21 cellular contexts compared by ENCODE assay signal in genomic region chr10:61839911-61840310, GRCh38.
"Had no signal": no experiment of that assay in that cellular context is flagged by ENCODE, and none has a peak within 500 bp of the region (broad histone marks: within the 10 kb centered on the region; RNA-seq: fewer than 3 reads in every experiment).

No MANE protein-coding gene starts in this region.

- H3K9me3 ChIP-seq: left ventricle myocardium inferior had no signal

- H3K4me3 Mint-ChIP-seq: activated B cell treated with CpG ODN at 0.5 μM for 24 hours; activated CD4-positive, alpha-beta T cell treated with anti-CD3 and anti-CD28 coated beads, Interleukin-2, amount 10 ng/mL, durations not matched to agents 24 days and 14 days; activated naive CD8-positive, alpha-beta T cell treated with anti-CD3 and anti-CD28 coated beads, Interleukin-2, amount 10 ng/mL, durations not matched to agents 7 days and 5 days; effector memory CD8-positive, alpha-beta T cell; natural killer cell treated with Interleukin-12 subunit alpha and Interleukin-12 subunit beta and Interleukin-15 and Interleukin-18, amount 100 ng/mL, for 72 hours had no signal

- FAIRE-seq: TTC549 had no signal

- H3K36me3 ChIP-seq: left ventricle myocardium inferior had no signal

- H3K4me1 Mint-ChIP-seq: activated naive CD8-positive, alpha-beta T cell treated with anti-CD3 and anti-CD28 coated beads, Interleukin-2, amount 10 ng/mL, durations not matched to agents 7 days and 5 days had no signal

- H3K27ac Mint-ChIP-seq: activated B cell treated with CpG ODN at 0.5 μM for 24 hours; activated CD4-positive, alpha-beta T cell treated with anti-CD3 and anti-CD28 coated beads, Interleukin-2, amount 10 ng/mL, durations not matched to agents 24 days and 14 days; activated naive CD8-positive, alpha-beta T cell treated with anti-CD3 and anti-CD28 coated beads, Interleukin-2, amount 10 ng/mL, durations not matched to agents 7 days and 5 days; effector memory CD8-positive, alpha-beta T cell; natural killer cell treated with Interleukin-12 subunit alpha and Interleukin-12 subunit beta and Interleukin-15 and Interleukin-18, amount 100 ng/mL, for 72 hours had no signal

- H3K36me3 Mint-ChIP-seq: activated naive CD8-positive, alpha-beta T cell treated with anti-CD3 and anti-CD28 coated beads, Interleukin-2, amount 10 ng/mL, durations not matched to agents 7 days and 5 days; natural killer cell treated with Interleukin-12 subunit alpha and Interleukin-12 subunit beta and Interleukin-15 and Interleukin-18, amount 100 ng/mL, for 72 hours had no signal

- DNase-seq: activated B cell treated with CpG ODN at 0.5 μM for 24 hours; activated CD4-positive, alpha-beta T cell treated with anti-CD3 and anti-CD28 coated beads, Interleukin-2, amount 10 ng/mL, durations not matched to agents 24 days and 14 days; activated CD8-positive, alpha-beta memory T cell treated with anti-CD3 and anti-CD28 coated beads for 24 hours; activated naive CD8-positive, alpha-beta T cell treated with anti-CD3 and anti-CD28 coated beads, Interleukin-2, amount 10 ng/mL, durations not matched to agents 7 days and 5 days; dermis blood vessel endothelial cell; effector memory CD8-positive, alpha-beta T cell; foreskin melanocyte; head of caudate nucleus; left ventricle myocardium inferior; mesenchymal stem cell; nucleus accumbens; right cardiac atrium; stimulated activated CD4-positive, alpha-beta T cell treated with anti-CD3 and anti-CD28 coated beads, Interleukin-15, amount 100 ng/mL, for 24 hours; stimulated activated CD4-positive, alpha-beta T cell treated with anti-CD3 and anti-CD28 coated beads, Interleukin-4, amount 100 ng/mL, for 24 hours; stimulated activated naive CD4-positive, alpha-beta T cell; substantia nigra; SW 1271 had no signal

- H3K9me3 Mint-ChIP-seq: activated B cell treated with CpG ODN at 0.5 μM for 24 hours; activated naive CD8-positive, alpha-beta T cell treated with anti-CD3 and anti-CD28 coated beads, Interleukin-2, amount 10 ng/mL, durations not matched to agents 7 days and 5 days; effector memory CD8-positive, alpha-beta T cell; natural killer cell treated with Interleukin-12 subunit alpha and Interleukin-12 subunit beta and Interleukin-15 and Interleukin-18, amount 100 ng/mL, for 72 hours had no signal

- H3K4me3 ChIP-seq: left ventricle myocardium inferior, skin epidermis had no signal

- H3K27ac ChIP-seq: epithelial cell of prostate, left ventricle myocardium inferior, skin epidermis had no signal

- ATAC-seq: effector memory CD8-positive, alpha-beta T cell; natural killer cell treated with Interleukin-12 subunit alpha and Interleukin-12 subunit beta and Interleukin-15 and Interleukin-18, amount 100 ng/mL, for 72 hours; right cardiac atrium had no signal

- H3K27me3 Mint-ChIP-seq: activated B cell treated with CpG ODN at 0.5 μM for 24 hours; activated CD4-positive, alpha-beta T cell treated with anti-CD3 and anti-CD28 coated beads, Interleukin-2, amount 10 ng/mL, durations not matched to agents 24 days and 14 days; effector memory CD8-positive, alpha-beta T cell; natural killer cell treated with Interleukin-12 subunit alpha and Interleukin-12 subunit beta and Interleukin-15 and Interleukin-18, amount 100 ng/mL, for 72 hours had no signal
